Comparison of ENCODE assay signal across 30 cellular contexts in the genomic region with DNA sequence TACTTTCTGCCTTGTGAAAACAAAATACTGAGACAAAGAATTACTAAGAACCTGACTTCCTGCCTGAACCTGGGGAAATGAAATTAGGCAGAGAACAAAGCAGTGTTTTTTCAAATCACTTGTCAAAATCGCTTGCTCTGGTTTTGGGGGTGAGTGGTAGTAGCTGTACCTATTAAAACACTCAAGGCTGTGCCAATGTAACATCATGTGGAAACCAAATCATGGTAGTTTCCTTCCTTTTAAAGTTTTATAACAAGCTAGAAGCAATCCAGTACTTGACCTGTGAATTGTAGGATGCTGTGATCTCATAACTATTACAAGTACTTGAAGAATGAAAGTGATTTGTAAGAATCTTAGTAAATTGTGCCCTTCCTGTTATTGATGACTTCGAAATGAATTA. TPM values are rescaled to one million over a fixed set of nuclear protein-coding genes. Genes with fewer than 3 reads are reported as not detected.
DNase-seq lines count a peak whose midpoint lies in the region; ATAC-seq lines count a peak whose summit lies in the region.
"Had no signal": no experiment of that assay in that cellular context is flagged by ENCODE, and none has a peak within 500 bp of the region (broad histone marks: within the 10 kb centered on the region; RNA-seq: fewer than 3 reads in every experiment).

No MANE protein-coding gene starts in this region.

- POLR2A ChIA-PET in activated naive CD8-positive, alpha-beta T cell treated with anti-CD3 and anti-CD28 coated beads, Interleukin-2, amount 10 ng/mL, durations not matched to agents 7 days and 5 days (lab: Charles Lee) = no interaction called here

- H3K36me3 Mint-ChIP-seq in activated naive CD8-positive, alpha-beta T cell treated with anti-CD3 and anti-CD28 coated beads, Interleukin-2, amount 10 ng/mL, durations not matched to agents 7 days and 5 days = peaks cover 4% of the 10 kb centered on the region
- no peaks in the 10 kb centered on the region for H3K36me3 Mint-ChIP-seq in activated naive CD8-positive, alpha-beta T cell treated with anti-CD3 and anti-CD28 coated beads, Interleukin-2, amount 50 U/mL, for 24 hours (ENCODE audit: low read depth)
- H3K36me3 Mint-ChIP-seq: natural killer cell treated with Interleukin-12 subunit alpha and Interleukin-12 subunit beta and Interleukin-15 and Interleukin-18, amount 100 ng/mL, for 72 hours had no signal

- peaks cover 19% of the 10 kb centered on the region for H3K4me1 Mint-ChIP-seq in activated naive CD8-positive, alpha-beta T cell treated with anti-CD3 and anti-CD28 coated beads, Interleukin-2, amount 10 ng/mL, durations not matched to agents 7 days and 5 days
- peaks cover 34% of the 10 kb centered on the region for H3K4me1 Mint-ChIP-seq in activated naive CD8-positive, alpha-beta T cell treated with anti-CD3 and anti-CD28 coated beads, Interleukin-2, amount 50 U/mL, for 24 hours

- peak overlapping the region; percentile 1 for H3K27ac Mint-ChIP-seq in activated naive CD8-positive, alpha-beta T cell treated with anti-CD3 and anti-CD28 coated beads, Interleukin-2, amount 10 ng/mL, durations not matched to agents 7 days and 5 days
- H3K27ac Mint-ChIP-seq in activated naive CD8-positive, alpha-beta T cell treated with anti-CD3 and anti-CD28 coated beads, Interleukin-2, amount 50 U/mL, for 24 hours = no peak overlapping the region
- H3K27ac Mint-ChIP-seq: HFFc6; natural killer cell treated with Interleukin-12 subunit alpha and Interleukin-12 subunit beta and Interleukin-15 and Interleukin-18, amount 100 ng/mL, for 72 hours had no signal

- H3K9me3 Mint-ChIP-seq in activated naive CD8-positive, alpha-beta T cell treated with anti-CD3 and anti-CD28 coated beads, Interleukin-2, amount 10 ng/mL, durations not matched to agents 7 days and 5 days = no peaks in the 10 kb centered on the region
- H3K9me3 Mint-ChIP-seq in activated naive CD8-positive, alpha-beta T cell treated with anti-CD3 and anti-CD28 coated beads, Interleukin-2, amount 50 U/mL, for 24 hours = no peaks in the 10 kb centered on the region
- H3K9me3 Mint-ChIP-seq: HFFc6; natural killer cell treated with Interleukin-12 subunit alpha and Interleukin-12 subunit beta and Interleukin-15 and Interleukin-18, amount 100 ng/mL, for 72 hours had no signal

- no peak overlapping the region for H3K4me3 Mint-ChIP-seq in activated naive CD8-positive, alpha-beta T cell treated with anti-CD3 and anti-CD28 coated beads, Interleukin-2, amount 10 ng/mL, durations not matched to agents 7 days and 5 days
- H3K4me3 Mint-ChIP-seq in activated naive CD8-positive, alpha-beta T cell treated with anti-CD3 and anti-CD28 coated beads, Interleukin-2, amount 50 U/mL, for 24 hours = no peak overlapping the region
- H3K4me3 Mint-ChIP-seq: HFFc6; natural killer cell treated with Interleukin-12 subunit alpha and Interleukin-12 subunit beta and Interleukin-15 and Interleukin-18, amount 100 ng/mL, for 72 hours had no signal

- ATAC-seq in activated CD4-positive, CD25-positive, alpha-beta regulatory T cell treated with anti-CD3 and anti-CD28 coated beads, Interleukin-2, amount 50 U/mL, for 24 hours = peak; percentile 31 to 50
- no peak for ATAC-seq in activated naive CD8-positive, alpha-beta T cell treated with anti-CD3 and anti-CD28 coated beads, Interleukin-2, amount 10 ng/mL, durations not matched to agents 7 days and 5 days (ENCODE audit: low read depth)
- no peak for ATAC-seq in activated naive CD8-positive, alpha-beta T cell treated with anti-CD3 and anti-CD28 coated beads, Interleukin-2, amount 50 U/mL, for 24 hours
- ATAC-seq in GM18868 (IDR thresholded peaks at IDR 0.05; ENCODE audit: unreplicated experiment) = no peak
- ATAC-seq: K562; left colon; mucosa of descending colon; natural killer cell treated with Interleukin-12 subunit alpha and Interleukin-12 subunit beta and Interleukin-15 and Interleukin-18, amount 100 ng/mL, for 72 hours; psoas muscle had no signal

- no peak for DNase-seq in activated CD4-positive, CD25-positive, alpha-beta regulatory T cell (lab: John Stamatoyannopoulos, UW)
- no peak for DNase-seq in activated naive CD8-positive, alpha-beta T cell treated with anti-CD3 and anti-CD28 coated beads, Interleukin-2, amount 10 ng/mL, durations not matched to agents 7 days and 5 days
- DNase-seq in activated naive CD8-positive, alpha-beta T cell treated with anti-CD3 and anti-CD28 coated beads, Interleukin-2, amount 50 U/mL, for 24 hours = no peak
- DNase-seq in dermis blood vessel endothelial cell (peak; percentile 75), SIG-M5 treated with dmso at 0.1 percent for 504 hours (lab: John Stamatoyannopoulos, UW; ENCODE audit: unreplicated experiment) (no peak), HuH-7 (ENCODE audit: low spot score) (no peak)
- DNase-seq: activated CD4-positive, alpha-beta T cell treated with anti-CD3 and anti-CD28 coated beads for 48 hours; activated gamma-delta T cell; aorta; effector CD4-positive, alpha-beta T cell; GOT3; HFFc6; hypothalamus; left colon; mucosa of descending colon; NCI-H1092 treated with DMSO at 0.1 percent for 48 hours; NCI-H1694 treated with DMSO at 0.1 percent for 48 hours; NCI-H446 treated with DMSO at 0.1 percent for 48 hours; NCI-H82; occipital lobe; psoas muscle; SHP77 treated with DMSO at 0.1 percent for 48 hours; sigmoid colon; stimulated activated CD4-positive, alpha-beta T cell treated with anti-CD3 and anti-CD28 coated beads, Interleukin-12 subunit alpha, Interleukin-12 subunit beta, amount 100 ng/mL, for 4 hours; stimulated activated CD4-positive, alpha-beta T cell treated with anti-CD3 and anti-CD28 coated beads, Interleukin-2, amount 100 ng/mL, for 48 hours; T-helper 9 cell had no signal

- no peaks in the 10 kb centered on the region for H3K27me3 Mint-ChIP-seq in activated naive CD8-positive, alpha-beta T cell treated with anti-CD3 and anti-CD28 coated beads, Interleukin-2, amount 10 ng/mL, durations not matched to agents 7 days and 5 days
- H3K27me3 Mint-ChIP-seq in activated naive CD8-positive, alpha-beta T cell treated with anti-CD3 and anti-CD28 coated beads, Interleukin-2, amount 50 U/mL, for 24 hours = no peaks in the 10 kb centered on the region

RNA-seq across cellular contexts. Expression of gene CMTM8, which starts 6.7 kb away (rescaled TPM):
- total RNA-seq in activated naive CD8-positive, alpha-beta T cell treated with anti-CD3 and anti-CD28 coated beads, Interleukin-2, amount 10 ng/mL, durations not matched to agents 7 days and 5 days = 1 to 10 TPM; 2.6 to 2.7 TPM
- 4.3 and 5.0 TPM in 2 replicates for total RNA-seq in dermis blood vessel endothelial cell
- total RNA-seq: HFFc6, K562 had no signal

Comparison
In these comparisons a context has a peak if more than half of its experiments do, and no peak if none do; other contexts are left out.
1. ATAC-seq: peak in activated CD4-positive, CD25-positive, alpha-beta regulatory T cell treated with anti-CD3 and anti-CD28 coated beads, Interleukin-2, amount 50 U/mL, for 24 hours (2 of 2); none in activated naive CD8-positive, alpha-beta T cell treated with anti-CD3 and anti-CD28 coated beads, Interleukin-2, amount 10 ng/mL, durations not matched to agents 7 days and 5 days (single experiment), activated naive CD8-positive, alpha-beta T cell treated with anti-CD3 and anti-CD28 coated beads, Interleukin-2, amount 50 U/mL, for 24 hours (single experiment) and GM18868 (single experiment).